In genomic region chrX:82081027-82081426, GRCh38 we compare ENCODE assay signal across 18 cellular contexts.
DNase-seq lines count a peak whose midpoint lies in the region; ATAC-seq and TF ChIP-seq lines count a peak whose summit lies in the region.
"Had no signal": no experiment of that assay in that cellular context is flagged by ENCODE, and none has a peak within 500 bp of the region (broad histone marks: within the 10 kb centered on the region; RNA-seq: fewer than 3 reads in every experiment).

No MANE protein-coding gene starts in this region.

- intact Hi-C loops in stomach (cut with DNase I; ENCODE audit: low total_unique reads) (no loop called here), heart right ventricle (cut with DNase I) (no loop called here)

- no peaks in the 10 kb centered on the region for H3K79me2 ChIP-seq in OCI-LY3 (ENCODE audit: low read length)

- TF ChIP-seq CTCF in C4-2B (conservative IDR thresholded peaks at IDR 0.05) (peak; percentile 37), OCI-LY3 (IDR thresholded peaks at IDR 0.05; ENCODE audit: low read depth, low read length) (peak; percentile 27; the same call in 1 of the 2 replicates), stomach (IDR thresholded peaks at IDR 0.05) (peak in 2 of 7 experiments; percentile 5 to 10), heart right ventricle (IDR thresholded peaks at IDR 0.05) (no peak)

- TF ChIP-seq EP300 in stomach (IDR thresholded peaks at IDR 0.05): no peak

- H3K4me1 ChIP-seq in OCI-LY3 (ENCODE audit: low read length) (peaks cover 27% of the 10 kb centered on the region), stomach (no peaks in the 10 kb centered on the region), heart right ventricle (no peaks in the 10 kb centered on the region)
- H3K4me1 ChIP-seq: tibial nerve had no signal

- H3K9me3 ChIP-seq in OCI-LY3 (ENCODE audit: insufficient read depth, low read length): no peaks in the 10 kb centered on the region
- H3K9me3 ChIP-seq in stomach: peaks cover 0 to 14% (median 5%) of the 10 kb centered on the region in 4 donors
- H3K9me3 ChIP-seq in heart right ventricle: peaks cover 0 to 19% (median 0%) of the 10 kb centered on the region in 11 donors

- H4K20me1 ChIP-seq in OCI-LY3 (ENCODE audit: insufficient read depth, low read length): no peaks in the 10 kb centered on the region

- H3K27ac ChIP-seq in C4-2B (no peak overlapping the region), OCI-LY3 (ENCODE audit: low read length) (no peak overlapping the region), stomach (no peak overlapping the region), heart right ventricle (no peak overlapping the region)
- H3K27ac ChIP-seq: skin epidermis, tibial nerve had no signal

- H3K27me3 ChIP-seq in OCI-LY3 (ENCODE audit: low read depth, low read length) (no peaks in the 10 kb centered on the region), stomach (no peaks in the 10 kb centered on the region), heart right ventricle (peaks cover 0 to 5% (median 0%) of the 10 kb centered on the region in 7 donors)
- H3K27me3 ChIP-seq: tibial nerve had no signal

- no peak for TF ChIP-seq POLR2A in stomach (IDR thresholded peaks at IDR 0.05)

- ATAC-seq in heart right ventricle (no peak), GM19023 (IDR thresholded peaks at IDR 0.05; ENCODE audit: unreplicated experiment) (no peak)
- ATAC-seq: activated naive CD8-positive, alpha-beta T cell treated with anti-CD3 and anti-CD28 coated beads, Interleukin-2, amount 50 U/mL, for 24 hours had no signal

- no peak overlapping the region for H2AFZ ChIP-seq in OCI-LY3 (ENCODE audit: low read depth, low read length)

- H3K4me3 ChIP-seq in OCI-LY3 (ENCODE audit: low read length) (no peak overlapping the region), stomach (no peak overlapping the region), heart right ventricle (no peak overlapping the region)
- H3K4me3 ChIP-seq: skin epidermis, tibial nerve had no signal

- H3K36me3 ChIP-seq in OCI-LY3 (replicated peaks; ENCODE audit: low read depth, low read length) (no peaks in the 10 kb centered on the region), stomach (no peaks in the 10 kb centered on the region), heart right ventricle (no peaks in the 10 kb centered on the region)
- H3K36me3 ChIP-seq: tibial nerve had no signal

- no peak overlapping the region for H3K4me2 ChIP-seq in OCI-LY3 (ENCODE audit: low read length)

- no peak overlapping the region for H3K9ac ChIP-seq in OCI-LY3 (ENCODE audit: low read length)

- DNase-seq in HT-29 (ENCODE audit: low spot score) (peak; percentile 44), iPS-NIHi11 (ENCODE audit: low spot score) (peak; percentile 5), stomach (no peak), NCI-H2029 treated with DMSO at 0.1 percent for 48 hours (lab: John Stamatoyannopoulos, UW) (no peak), heart right ventricle (no peak)
- DNase-seq: activated CD4-positive, alpha-beta T cell treated with anti-CD3 and anti-CD28 coated beads, Interleukin-2, amount 50 U/mL, for 1 hour; activated CD8-positive, alpha-beta memory T cell treated with anti-CD3 and anti-CD28 coated beads, Interleukin-2, amount 50 U/mL, for 48 hours; activated naive CD8-positive, alpha-beta T cell treated with anti-CD3 and anti-CD28 coated beads, Interleukin-2, amount 50 U/mL, for 24 hours; midbrain; NCI-H1105; NCI-H2107; NCI-H510A treated with DMSO at 0.1 percent for 48 hours; stimulated activated naive CD4-positive, alpha-beta T cell had no signal

- WGBS in stomach, 5 donors: 0 to 6% (median 5%) methylated on average over 1 of the region's 1 CpG
- WGBS in heart right ventricle, 2 donors: 0 to 4% methylated on average over 1 of the region's 1 CpG

Comparison
In these comparisons a context has a peak if more than half of its experiments do, and no peak if none do; other contexts are left out.
1. CTCF ChIP-seq: peak in C4-2B (single experiment) and OCI-LY3 (single experiment); none in heart right ventricle (0 of 9).
2. DNase-seq: peak in HT-29 (single experiment) and iPS-NIHi11 (single experiment); none in stomach (single experiment), NCI-H2029 treated with DMSO at 0.1 percent for 48 hours (single experiment) and heart right ventricle (0 of 2).